23 cellular contexts compared by ENCODE assay signal in the genomic region with DNA sequence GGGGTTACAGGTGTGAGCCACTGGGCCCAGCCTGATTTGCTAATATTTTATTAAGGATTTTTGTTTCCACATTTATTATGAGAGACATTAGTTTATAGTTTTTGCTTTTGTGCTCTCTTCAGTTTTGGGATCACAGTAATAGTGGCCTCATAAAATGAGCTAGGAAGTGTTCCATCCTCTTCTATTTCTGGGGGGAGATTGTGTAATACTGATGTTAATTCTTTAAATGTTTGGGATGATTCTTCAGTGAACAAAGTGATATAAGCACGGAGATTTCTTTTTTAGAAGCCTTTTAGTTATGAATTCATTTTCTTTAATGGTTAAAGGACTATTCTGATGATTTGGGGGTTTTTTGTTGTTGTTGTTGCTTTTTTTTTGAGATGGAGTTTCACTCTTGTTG. TPM values are rescaled to one million over a fixed set of nuclear protein-coding genes. Genes with fewer than 3 reads are reported as not detected.
DNase-seq lines count a peak whose midpoint lies in the region; ATAC-seq and TF ChIP-seq lines count a peak whose summit lies in the region.
"Had no signal": no experiment of that assay in that cellular context is flagged by ENCODE, and none has a peak within 500 bp of the region (broad histone marks: within the 10 kb centered on the region; RNA-seq: fewer than 3 reads in every experiment).

No MANE protein-coding gene starts in this region.

- no peak for TF ChIP-seq POLR2A in IMR-90 (IDR thresholded peaks at IDR 0.05; ENCODE audit: low read depth, low read length)

- H3K4me2 ChIP-seq in IMR-90 (ENCODE audit: low read depth, low read length) (no peak overlapping the region), mesenchymal stem cell (ENCODE audit: low read length, poor library complexity, severe bottlenecking) (no peak overlapping the region), PC-9 (no peak overlapping the region)
- H3K4me2 ChIP-seq: A549, KMS-11 had no signal

- H2AK9ac ChIP-seq in IMR-90 (replicated peaks; ENCODE audit: low read depth, low read length, poor library complexity), result no peak overlapping the region

- H2BK120ac ChIP-seq in IMR-90 (ENCODE audit: low read depth, low read length) (peak overlapping the region; percentile 54; the same call in 1 of the 2 replicates), mesenchymal stem cell (ENCODE audit: low read depth, low read length) (no peak overlapping the region)

- H3K4me1 ChIP-seq in IMR-90 (ENCODE audit: control insufficient read depth, insufficient read depth, low read length) (0 out of 2 replicates have a peak, but pooled peaks cover 2% of the 10 kb centered on the region), mesenchymal stem cell (ENCODE audit: control insufficient read depth, insufficient read depth, low read depth, low read length) (no peaks in the 10 kb centered on the region), PC-9 (replicated peaks; ENCODE audit: insufficient read depth) (no peaks in the 10 kb centered on the region)
- H3K4me1 ChIP-seq: A549, BE2C had no signal

- no peak overlapping the region for H3K18ac ChIP-seq in IMR-90 (ENCODE audit: low read depth, low read length)
- no peak overlapping the region for H3K18ac ChIP-seq in mesenchymal stem cell (ENCODE audit: low read depth in 1 of 2, low read length in 2 of 2)

- H3K23ac ChIP-seq in IMR-90 (ENCODE audit: low read depth, low read length) (no peak overlapping the region), mesenchymal stem cell (ENCODE audit: low read length in 2 of 2) (no peak overlapping the region)

- H2AFZ ChIP-seq in IMR-90 (replicated peaks; ENCODE audit: low read length, poor library complexity), result no peak overlapping the region
- H2AFZ ChIP-seq in mesenchymal stem cell (ENCODE audit: low read depth, low read length), result no peak overlapping the region
- no peak overlapping the region for H2AFZ ChIP-seq in PC-9

- H3K27ac ChIP-seq in IMR-90 (ENCODE audit: insufficient read depth, low read length), result peak overlapping the region; percentile 57; the same call in 1 of the 2 replicates
- no peak overlapping the region for H3K27ac ChIP-seq in mesenchymal stem cell (ENCODE audit: low read length, poor library complexity, severe bottlenecking)
- H3K27ac ChIP-seq in PC-9, result no peak overlapping the region
- H3K27ac ChIP-seq: A549, KMS-11, RWPE1 had no signal

- H2BK12ac ChIP-seq in mesenchymal stem cell (ENCODE audit: low read length in 2 of 2), result no peak overlapping the region

- H3K9ac ChIP-seq in IMR-90 (ENCODE audit: low read depth, low read length), result no peak overlapping the region
- H3K9ac ChIP-seq in mesenchymal stem cell (ENCODE audit: low read length), result no peak overlapping the region
- H3K9ac ChIP-seq: KMS-11 had no signal

- H3K79me1 ChIP-seq in IMR-90 (ENCODE audit: low read depth in 1 of 2, low read length in 2 of 2) (no peaks in the 10 kb centered on the region), mesenchymal stem cell (replicated peaks; ENCODE audit: low read length, poor library complexity, severe bottlenecking) (no peaks in the 10 kb centered on the region)

- H2BK5ac ChIP-seq in IMR-90 (ENCODE audit: low read depth, low read length, poor library complexity, severe bottlenecking), result no peak overlapping the region
- H2BK5ac ChIP-seq in mesenchymal stem cell (ENCODE audit: low read depth, low read length, poor library complexity, severe bottlenecking), result no peak overlapping the region

- H3K56ac ChIP-seq in IMR-90 (ENCODE audit: extremely low read depth, insufficient read depth, low read length), result no peak overlapping the region

- H3K9me3 ChIP-seq in IMR-90 (ENCODE audit: control insufficient read depth, insufficient read depth, low read length) (no peaks in the 10 kb centered on the region), mesenchymal stem cell (ENCODE audit: control insufficient read depth, low read length) (no peaks in the 10 kb centered on the region), PC-9 (ENCODE audit: insufficient read depth, low read depth) (no peaks in the 10 kb centered on the region)
- H3K9me3 ChIP-seq: A549, BE2C had no signal

- H4K20me1 ChIP-seq in IMR-90 (ENCODE audit: insufficient read depth, low read length), result no peaks in the 10 kb centered on the region
- no peaks in the 10 kb centered on the region for H4K20me1 ChIP-seq in PC-9 (ENCODE audit: insufficient read depth)

- H3K14ac ChIP-seq in IMR-90 (replicated peaks; ENCODE audit: low read depth, low read length), result no peak overlapping the region
- no peak overlapping the region for H3K14ac ChIP-seq in mesenchymal stem cell (ENCODE audit: low read length in 2 of 2)

- H3K27me3 ChIP-seq in IMR-90 (ENCODE audit: control insufficient read depth, insufficient read depth, low read length) (no peaks in the 10 kb centered on the region), mesenchymal stem cell (ENCODE audit: control insufficient read depth in 1 of 2, insufficient read depth in 1 of 2, low read length in 2 of 2) (no peaks in the 10 kb centered on the region), PC-9 (ENCODE audit: insufficient read depth, low read depth) (no peaks in the 10 kb centered on the region)
- H3K27me3 ChIP-seq: BE2C had no signal

- H3K4me3 ChIP-seq in IMR-90 (ENCODE audit: insufficient read depth, low read depth, low read length) (no peak overlapping the region), mesenchymal stem cell (ENCODE audit: insufficient read depth in 1 of 2, low read depth in 1 of 2, low read length in 2 of 2) (no peak overlapping the region), PC-9 (no peak overlapping the region)
- H3K4me3 ChIP-seq: A549 had no signal

- H3K9me2 ChIP-seq in PC-9 (ENCODE audit: insufficient read depth), result no peaks in the 10 kb centered on the region

- dilution Hi-C loops in IMR-90 (cut with HindIII; ENCODE audit: low sequenced_read_pairs, unreplicated experiment), result no loop called here

- no peak overlapping the region for H4K5ac ChIP-seq in IMR-90 (ENCODE audit: low read depth, low read length)

- H4K91ac ChIP-seq in IMR-90 (ENCODE audit: insufficient read depth, low read depth, low read length), result no peak overlapping the region; the same call in 1 of the 2 replicates
- no peak overlapping the region for H4K91ac ChIP-seq in mesenchymal stem cell (ENCODE audit: low read length)

- H2BK15ac ChIP-seq in IMR-90 (ENCODE audit: low read depth, low read length) (no peak overlapping the region), mesenchymal stem cell (ENCODE audit: low read depth, poor library complexity, severe bottlenecking) (no peak overlapping the region)

- H4K8ac ChIP-seq in IMR-90 (ENCODE audit: low read depth in 2 of 2, low read length in 2 of 2), result no peak overlapping the region
- no peak overlapping the region for H4K8ac ChIP-seq in mesenchymal stem cell (ENCODE audit: low read length)

- H3F3A ChIP-seq in PC-9 (ENCODE audit: insufficient read depth, low read depth), result no peaks in the 10 kb centered on the region

- in situ Hi-C loops in IMR-90 (cut with MboI; ENCODE audit: low sequenced_read_pairs), result no loop called here

- peak overlapping the region; percentile 56; the same call in 1 of the 2 replicates for H3K4ac ChIP-seq in IMR-90 (ENCODE audit: low read depth, low read length)
- no peak overlapping the region for H3K4ac ChIP-seq in mesenchymal stem cell (ENCODE audit: low read depth in 1 of 2, low read length in 2 of 2)

- intact Hi-C loops in IMR-90 (cut with micrococcal nuclease), result no loop called here
- intact Hi-C loops in PC-9 (cut with micrococcal nuclease; ENCODE audit: unreplicated experiment), result no loop called here

- H3K9me1 ChIP-seq in IMR-90 (ENCODE audit: insufficient read depth, low read length), result no peaks in the 10 kb centered on the region

- no peak overlapping the region for H2BK20ac ChIP-seq in IMR-90 (ENCODE audit: low read depth, low read length)

- no peak for TF ChIP-seq RAD21 in IMR-90 (IDR thresholded peaks at IDR 0.05; ENCODE audit: low read length)

- no CpG with 5 or more reads among the region's 1 CpG for WGBS in IMR-90 (ENCODE audit: extremely low coverage in 2 of 2, insufficient read length in 1 of 2), 2 experiments
- WGBS in mesenchymal stem cell, result 75% methylated on average over 1 of the region's 1 CpG

- DNase-seq in EH (ENCODE audit: low read depth) (peak; percentile 62), IMR-90 (peak; percentile 15), epidermal melanocyte (ENCODE audit: insufficient read length, low spot score) (peak; percentile 19), mesenchymal stem cell (no peak), PC-9 (no peak)
- DNase-seq: BE2C, DMS153, MM.1S, NCI-H1048, NCI-H1417, NCI-H1694, NCI-H2081, NCI-H226, NCI-H510A, NCI-H69, SHP77, T-helper 1 cell had no signal

- no peaks in the 10 kb centered on the region for H3K79me2 ChIP-seq in PC-9 (ENCODE audit: low read depth)

- no TSS peak for BruUV-seq in IMR-90 (replicated peaks; lab: Mats Ljungman, UMichigan)
- no TSS peak for BruUV-seq in PC-9 (replicated peaks; lab: Mats Ljungman, UMichigan)

- TF ChIP-seq CTCF in IMR-90 (conservative IDR thresholded peaks at IDR 0.05; ENCODE audit: low read depth, low read length), result no peak
- TF ChIP-seq CTCF in PC-9 (conservative IDR thresholded peaks at IDR 0.05), result no peak

- H3K36me3 ChIP-seq in IMR-90 (ENCODE audit: control insufficient read depth, insufficient read depth, low read length) (peaks cover 4% of the 10 kb centered on the region), mesenchymal stem cell (ENCODE audit: control insufficient read depth in 1 of 2, insufficient read depth in 2 of 2, low read depth in 1 of 2, low read length in 2 of 2) (peaks cover 5 to 20% of the 10 kb centered on the region in 2 experiments), PC-9 (ENCODE audit: low read depth) (no peaks in the 10 kb centered on the region; the same call in 1 of the 2 replicates)
- H3K36me3 ChIP-seq: BE2C had no signal

- peak; percentile 35; the same call in 1 of the 2 replicates for ATAC-seq in IMR-90 (ENCODE audit: low read depth)
- no peak for ATAC-seq in HG03039 (IDR thresholded peaks at IDR 0.05; ENCODE audit: unreplicated experiment)
- no peak for ATAC-seq in HG02610 (IDR thresholded peaks at IDR 0.05; ENCODE audit: unreplicated experiment)
- ATAC-seq: A549, Panc1 had no signal

- H2AK5ac ChIP-seq in IMR-90 (ENCODE audit: low read depth, low read length) (no peak overlapping the region), mesenchymal stem cell (ENCODE audit: low read length, severe bottlenecking) (no peak overlapping the region)

- CTCF ChIA-PET in IMR-90 (lab: Yijun Ruan, JAX), result interaction anchor here (0.7 kb wide), 1 partner anchor 86 kb away, joined by 4 read pairs; no protein-coding TSS in a partner anchor
- CTCF ChIA-PET in PC-9 (lab: Charles Lee), result no interaction called here

- POLR2A ChIA-PET in IMR-90 (lab: Charles Lee; ENCODE audit: unreplicated experiment), result no interaction called here
- POLR2A ChIA-PET in PC-9 (lab: Charles Lee; ENCODE audit: unreplicated experiment), result no interaction called here

RNA-seq across cellular contexts. Expression of a gene that starts 41.3 kb away (rescaled TPM):
- 318 and 337 TPM in 2 replicates for total RNA-seq in IMR-90 (2012; rRNA removed)
- polyA plus RNA-seq in IMR-90 (2012; rRNA removed), result 115 and 151 TPM in 2 replicates
- polyA plus RNA-seq in IMR-90 (2012; cell fraction: cytosol; rRNA removed), result 82.4 and 113 TPM in 2 replicates
- polyA plus RNA-seq in IMR-90 (2012; cell fraction: nucleus; rRNA removed; ENCODE audit: low replicate concordance), result 86.6 and 232 TPM in 2 replicates
- polyA plus RNA-seq in mesenchymal stem cell (2013, experiment 1 of 2), result 119 TPM
- 120 TPM for polyA plus RNA-seq in mesenchymal stem cell (2013, experiment 2 of 2)
- 275 and 285 TPM in 2 replicates for total RNA-seq in PC-9 (2021)

RNA-seq across cellular contexts. Expression of a gene that starts 58.5 kb away (rescaled TPM):
- 2.7 and 3.1 TPM in 2 replicates for total RNA-seq in IMR-90 (2012; rRNA removed)
- polyA plus RNA-seq in IMR-90 (2012; rRNA removed), result 1.5 and 2.1 TPM in 2 replicates
- polyA plus RNA-seq in IMR-90 (2012; cell fraction: cytosol; rRNA removed), result 0.66 and 0.74 TPM in 2 replicates
- polyA plus RNA-seq in IMR-90 (2012; cell fraction: nucleus; rRNA removed; ENCODE audit: low replicate concordance), result 0.55 and 3.5 TPM in 2 replicates
- 2.7 TPM for polyA plus RNA-seq in mesenchymal stem cell (2013, experiment 1 of 2)
- 2.9 TPM for polyA plus RNA-seq in mesenchymal stem cell (2013, experiment 2 of 2)
- 0.08 and 0.09 TPM in 2 replicates for total RNA-seq in PC-9 (2021)

Comparison
In these comparisons a context has a peak if more than half of its experiments do, and no peak if none do; other contexts are left out.
1. DNase-seq: peak in EH (single experiment), IMR-90 (single experiment) and epidermal melanocyte (single experiment); none in mesenchymal stem cell (single experiment) and PC-9 (0 of 2).